ENCODE assay signal across 8 cellular contexts in genomic region chr11:111978028-111978771, GRCh38. TPM values are rescaled to one million over a fixed set of nuclear protein-coding genes. Genes with fewer than 3 reads are reported as not detected.
A peak's percentile ranks its signal among the peaks of the same experiment; 100 is the strongest.
DNase-seq lines count a peak whose midpoint lies in the region; ATAC-seq and TF ChIP-seq lines count a peak whose summit lies in the region.

No MANE protein-coding gene starts in this region.

- in situ Hi-C loops in Caki2 (cut with HindIII; ENCODE audit: low pct_unique_long_range_greater_than_20kb, low sequenced_read_pairs) = no loop called here

- DNase-seq in Caki2 (ENCODE audit: low read depth) (peak; percentile 17), NCI-H748 treated with DMSO at 0.1 percent for 48 hours (lab: John Stamatoyannopoulos, UW) (peak; percentile 28), cerebellum (ENCODE audit: low spot score) (peak; percentile 94), islet precursor cell (peak; percentile 89), smooth muscle cell of the brain vasculature (ENCODE audit: low read depth, low spot score) (peak; percentile 56), erythroblast (lab: John Stamatoyannopoulos, UW) (no peak), NCI-H345 (lab: John Stamatoyannopoulos, UW) (no peak)

- no peak for ATAC-seq in activated CD4-positive, CD25-positive, alpha-beta regulatory T cell treated with anti-CD3 and anti-CD28 coated beads, Interleukin-2, amount 50 U/mL, for 24 hours

- no peak for TF ChIP-seq POLR2A in erythroblast (IDR thresholded peaks at IDR 0.05; ENCODE audit: low read length)

RNA-seq across cellular contexts. Expression of gene DIXDC1, which starts 41.1 kb away (rescaled TPM):
- total RNA-seq in Caki2 (2014; rRNA removed; shearing (Covaris generic); ENCODE audit: low replicate concordance) = 14.2 and 25.0 TPM in 2 replicates
- 45.7 TPM for total RNA-seq in cerebellum

RNA-seq across cellular contexts. Expression of gene DLAT, which starts 47.0 kb away (rescaled TPM):
- 28.1 and 35.0 TPM in 2 replicates for total RNA-seq in Caki2 (2014; rRNA removed; shearing (Covaris generic); ENCODE audit: low replicate concordance)
- 34.8 TPM for total RNA-seq in cerebellum

RNA-seq across cellular contexts. Expression of gene C11orf52, which starts 59.5 kb away (rescaled TPM):
- 1.7 TPM in 1 of 2 replicates, not detected in the other for total RNA-seq in Caki2 (2014; rRNA removed; shearing (Covaris generic); ENCODE audit: low replicate concordance)
- total RNA-seq in cerebellum = not detected

Comparison
In these comparisons a context has a peak if more than half of its experiments do, and no peak if none do; other contexts are left out.
1. DNase-seq: peak in Caki2 (single experiment), NCI-H748 treated with DMSO at 0.1 percent for 48 hours (single experiment), cerebellum (single experiment), islet precursor cell (single experiment) and smooth muscle cell of the brain vasculature (single experiment); none in erythroblast (0 of 2) and NCI-H345 (single experiment).